ENCODE assay signal across 10 cellular contexts in genomic region chr1:209900734-209901133, GRCh38. TPM values are rescaled to one million over a fixed set of nuclear protein-coding genes. Genes with fewer than 3 reads are reported as not detected.
DNase-seq lines count a peak whose midpoint lies in the region; TF ChIP-seq lines count a peak whose summit lies in the region.
"Had no signal": no experiment of that assay in that cellular context is flagged by ENCODE, and none has a peak within 500 bp of the region (broad histone marks: within the 10 kb centered on the region; RNA-seq: fewer than 3 reads in every experiment).

No MANE protein-coding gene starts in this region.

- 93 to 100% methylated on average over 1 of the region's 1 CpG for WGBS in esophagus squamous epithelium, 2 donors

- 0 out of 2 replicates have a peak, but pooled peaks cover 9% of the 10 kb centered on the region for H3K27me3 ChIP-seq in SJCRH30
- no peaks in the 10 kb centered on the region for H3K27me3 ChIP-seq in esophagus squamous epithelium

- H3K36me3 ChIP-seq in SJCRH30 (no peaks in the 10 kb centered on the region), esophagus squamous epithelium (no peaks in the 10 kb centered on the region)

- H3K4me1 ChIP-seq in SJCRH30 (no peaks in the 10 kb centered on the region), esophagus squamous epithelium (no peaks in the 10 kb centered on the region)

- no peak for TF ChIP-seq POLR2A in esophagus squamous epithelium (IDR thresholded peaks at IDR 0.05)

- H3K27ac ChIP-seq in SJCRH30 (no peak overlapping the region), esophagus squamous epithelium (no peak overlapping the region)

- H3K9me3 ChIP-seq in SJCRH30 (replicated peaks) (peaks cover 4% of the 10 kb centered on the region; the same call in 1 of the 2 replicates), esophagus squamous epithelium (no peaks in the 10 kb centered on the region)

- intact Hi-C loops in esophagus squamous epithelium (cut with DNase I), result no loop called here

- no peak for TF ChIP-seq CTCF in fibroblast of mammary gland (conservative IDR thresholded peaks at IDR 0.05; ENCODE audit: control insufficient read depth, insufficient read depth, low read depth, low read length)
- TF ChIP-seq CTCF in esophagus squamous epithelium (IDR thresholded peaks at IDR 0.05), result no peak

- H3K4me3 ChIP-seq in SJCRH30, result no peak overlapping the region
- no peak overlapping the region for H3K4me3 ChIP-seq in fibroblast of mammary gland (ENCODE audit: control insufficient read depth, low read depth, low read length)
- H3K4me3 ChIP-seq in esophagus squamous epithelium, result no peak overlapping the region

- peak; percentile 59 for DNase-seq in H4 (ENCODE audit: low spot score)
- peak; percentile 30 to 39 for DNase-seq in SJCRH30
- DNase-seq in fibroblast of mammary gland (ENCODE audit: low read depth), result peak; percentile 79
- no peak for DNase-seq in NCI-H510A (lab: John Stamatoyannopoulos, UW)
- DNase-seq in NCI-H2196 treated with DMSO at 0.1 percent for 48 hours (lab: John Stamatoyannopoulos, UW; ENCODE audit: unreplicated experiment), result no peak
- DNase-seq in NCI-H128 (lab: John Stamatoyannopoulos, UW; ENCODE audit: unreplicated experiment), result no peak
- DNase-seq in esophagus squamous epithelium (lab: John Stamatoyannopoulos, UW), result no peak
- DNase-seq: activated CD8-positive, alpha-beta memory T cell treated with anti-CD3 and anti-CD28 coated beads for 24 hours; activated gamma-delta T cell; NCI-H524 had no signal

RNA-seq across cellular contexts. Expression of gene SYT14, which starts 37.3 kb away (rescaled TPM):
- total RNA-seq in H4 (2014; rRNA removed; shearing (Covaris generic)), result 3.1 TPM in 2 replicates
- total RNA-seq in SJCRH30 (2014; rRNA removed; shearing (Covaris generic)), result not detected in 2 replicates
- total RNA-seq in esophagus squamous epithelium, result not detected

Comparison
In these comparisons a context has a peak if more than half of its experiments do, and no peak if none do; other contexts are left out.
1. DNase-seq: peak in H4 (single experiment), SJCRH30 (2 of 2) and fibroblast of mammary gland (single experiment); none in NCI-H510A (single experiment), NCI-H2196 treated with DMSO at 0.1 percent for 48 hours (single experiment), NCI-H128 (single experiment) and esophagus squamous epithelium (single experiment).